8 cellular contexts compared by ENCODE assay signal in the genomic region with DNA sequence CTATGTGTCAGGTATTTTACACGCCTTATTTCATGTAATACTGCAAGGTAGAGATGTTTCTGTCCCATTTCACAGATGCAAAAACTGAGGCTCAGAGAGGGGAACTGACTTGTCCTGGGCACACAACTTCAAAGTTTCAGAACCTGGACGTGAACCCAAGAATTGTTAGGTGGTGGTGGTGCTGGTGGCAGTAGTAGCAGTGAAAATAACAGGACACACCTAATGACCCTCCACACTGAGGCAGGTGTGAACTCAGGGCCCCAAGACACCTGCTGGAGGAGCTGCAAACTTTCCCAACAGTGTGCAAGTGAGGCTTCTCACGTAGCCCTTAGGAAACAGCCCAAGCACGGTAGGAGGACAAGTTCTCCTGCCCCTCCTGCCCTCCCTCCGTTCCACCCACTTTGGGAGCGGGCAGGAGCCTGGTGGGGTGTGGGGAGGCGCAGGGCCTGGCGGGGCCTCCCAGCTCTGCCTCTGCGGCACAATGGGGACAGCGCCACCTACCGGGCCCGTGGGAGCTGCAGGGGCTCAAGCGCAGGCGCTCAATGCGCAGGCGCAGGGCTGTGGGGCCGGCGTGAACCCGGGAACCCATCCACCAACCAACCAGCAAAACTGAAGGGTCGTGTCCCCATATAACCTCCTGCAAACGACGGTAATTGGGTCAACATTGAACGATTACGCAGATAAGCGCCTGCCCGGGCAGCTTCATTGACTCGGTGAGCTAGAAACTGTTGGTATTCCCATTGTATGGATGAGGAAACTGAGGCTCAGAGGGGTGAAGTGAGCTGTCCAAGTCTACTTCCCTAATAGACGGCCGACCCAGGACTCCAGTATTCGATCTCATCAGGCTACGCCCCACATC. TPM values are rescaled to one million over a fixed set of nuclear protein-coding genes. Genes with fewer than 3 reads are reported as not detected.
A peak's percentile ranks its signal among the peaks of the same experiment; 100 is the strongest.
DNase-seq lines count a peak whose midpoint lies in the region; ATAC-seq and TF ChIP-seq lines count a peak whose summit lies in the region.

No MANE protein-coding gene starts in this region.

- H3K27me3 Mint-ChIP-seq in CD4-positive, alpha-beta T cell: no peaks in the 10 kb centered on the region

- peak; percentile 98 for ATAC-seq in CD4-positive, alpha-beta T cell (ENCODE audit: poor library complexity)
- peak; percentile 80 for ATAC-seq in GM19463 (IDR thresholded peaks at IDR 0.05; ENCODE audit: unreplicated experiment)

- peak overlapping the region; percentile 27 to 57 for H3K4me3 ChIP-seq in muscle layer of duodenum (ENCODE audit: low read depth in 1 of 2, low read length in 2 of 2)

- intact Hi-C loops in CD4-positive, alpha-beta T cell (cut with DNase I, micrococcal nuclease): loop anchor here (1.0 to 5.0 kb wide), 3 partner anchors 40 to 326 kb away; no protein-coding TSS in a partner anchor

- peaks cover 0 to 4% of the 10 kb centered on the region in 2 donors for H3K4me1 ChIP-seq in muscle layer of duodenum (ENCODE audit: control insufficient read depth in 1 of 2, insufficient read depth in 2 of 2, low read length in 2 of 2)

- H3K4me3 Mint-ChIP-seq in CD4-positive, alpha-beta T cell: peak overlapping the region; percentile 48

- no peaks in the 10 kb centered on the region for H3K27me3 ChIP-seq in CD4-positive, alpha-beta T cell (ENCODE audit: control insufficient read depth, insufficient read depth, low read length)
- H3K27me3 ChIP-seq in muscle layer of duodenum (ENCODE audit: low read depth, low read length): no peaks in the 10 kb centered on the region

- H3K9me3 ChIP-seq in CD4-positive, alpha-beta T cell (ENCODE audit: control insufficient read depth, low read length): no peaks in the 10 kb centered on the region
- no peaks in the 10 kb centered on the region for H3K9me3 ChIP-seq in muscle layer of duodenum (ENCODE audit: control insufficient read depth in 1 of 2, low read length in 2 of 2)

- CTCF ChIA-PET in CD4-positive, alpha-beta T cell (lab: Charles Lee): interaction anchor here (0.5 to 1.7 kb wide), 21 partner anchors 8 to 412 kb away, joined by 3 to 20 read pairs (median 4); no protein-coding TSS in a partner anchor

- TF ChIP-seq CTCF in CD4-positive, alpha-beta T cell (IDR thresholded peaks at IDR 0.05): peak; percentile 93

- POLR2A ChIA-PET in CD4-positive, alpha-beta T cell (lab: Charles Lee): no interaction called here

- H3K36me3 Mint-ChIP-seq in CD4-positive, alpha-beta T cell (ENCODE audit: low read depth): no peaks in the 10 kb centered on the region

- no peak overlapping the region for H3K27ac Mint-ChIP-seq in CD4-positive, alpha-beta T cell

- no peaks in the 10 kb centered on the region for H3K4me1 Mint-ChIP-seq in CD4-positive, alpha-beta T cell (ENCODE audit: low read depth)

- DNase-seq in CD4-positive, alpha-beta T cell: peak; percentile 70 to 92 (median 84)
- DNase-seq in HT1080 (ENCODE audit: low read depth) (peak; percentile 81), NOMO-1 treated with dmso at 0.1 percent for 144 hours (lab: John Stamatoyannopoulos, UW; ENCODE audit: unreplicated experiment) (peak; percentile 74), epidermal melanocyte (ENCODE audit: insufficient read length, low spot score) (peak; percentile 88)
- peak; percentile 73 for DNase-seq in activated CD8-positive, alpha-beta memory T cell treated with anti-CD3 and anti-CD28 coated beads, Interleukin-2, amount 50 U/mL, for 24 hours (ENCODE audit: extremely low read depth)
- DNase-seq in stimulated activated CD8-positive, alpha-beta memory T cell treated with anti-CD3 and anti-CD28 coated beads, Interleukin-4, amount 100 ng/mL, for 48 hours: peak; percentile 98

- H3K36me3 ChIP-seq in muscle layer of duodenum (ENCODE audit: control insufficient read depth in 1 of 2, insufficient read depth in 2 of 2, low read length in 2 of 2): no peaks in the 10 kb centered on the region

- H3K27ac ChIP-seq in CD4-positive, alpha-beta T cell (ENCODE audit: low read depth, low read length): no peak overlapping the region
- no peak overlapping the region for H3K27ac ChIP-seq in muscle layer of duodenum (ENCODE audit: low read length)

- no peaks in the 10 kb centered on the region for H3K9me3 Mint-ChIP-seq in CD4-positive, alpha-beta T cell

RNA-seq across cellular contexts. Expression of a gene that starts 12.0 kb away (rescaled TPM):
- total RNA-seq in CD4-positive, alpha-beta T cell: not detected
- total RNA-seq in HT1080 (2014; rRNA removed; shearing (Covaris generic)): 0.50 and 0.72 TPM in 2 replicates
- polyA plus RNA-seq in HT1080 (2015; cell fraction: cytosol; rRNA removed): 2.0 and 2.2 TPM in 2 replicates
- 3.0 and 4.5 TPM in 2 replicates for polyA plus RNA-seq in HT1080 (2015; cell fraction: nucleus; rRNA removed)

RNA-seq across cellular contexts. Expression of a gene that starts 35.1 kb away (rescaled TPM):
- total RNA-seq in CD4-positive, alpha-beta T cell: 10 to 100 TPM; 24.8 to 25.2 TPM
- 61.4 and 76.5 TPM in 2 replicates for total RNA-seq in HT1080 (2014; rRNA removed; shearing (Covaris generic))
- polyA plus RNA-seq in HT1080 (2015; cell fraction: cytosol; rRNA removed): 51.4 and 55.5 TPM in 2 replicates
- 12.8 and 15.3 TPM in 2 replicates for polyA plus RNA-seq in HT1080 (2015; cell fraction: nucleus; rRNA removed)

RNA-seq across cellular contexts. Expression of a gene that starts 54.9 kb away (rescaled TPM):
- 10 to 100 TPM; 13.2 to 13.6 TPM for total RNA-seq in CD4-positive, alpha-beta T cell
- 8.7 and 11.1 TPM in 2 replicates for total RNA-seq in HT1080 (2014; rRNA removed; shearing (Covaris generic))
- 11.7 and 16.3 TPM in 2 replicates for polyA plus RNA-seq in HT1080 (2015; cell fraction: cytosol; rRNA removed)
- polyA plus RNA-seq in HT1080 (2015; cell fraction: nucleus; rRNA removed): 23.0 and 27.6 TPM in 2 replicates
